In the genomic region with DNA sequence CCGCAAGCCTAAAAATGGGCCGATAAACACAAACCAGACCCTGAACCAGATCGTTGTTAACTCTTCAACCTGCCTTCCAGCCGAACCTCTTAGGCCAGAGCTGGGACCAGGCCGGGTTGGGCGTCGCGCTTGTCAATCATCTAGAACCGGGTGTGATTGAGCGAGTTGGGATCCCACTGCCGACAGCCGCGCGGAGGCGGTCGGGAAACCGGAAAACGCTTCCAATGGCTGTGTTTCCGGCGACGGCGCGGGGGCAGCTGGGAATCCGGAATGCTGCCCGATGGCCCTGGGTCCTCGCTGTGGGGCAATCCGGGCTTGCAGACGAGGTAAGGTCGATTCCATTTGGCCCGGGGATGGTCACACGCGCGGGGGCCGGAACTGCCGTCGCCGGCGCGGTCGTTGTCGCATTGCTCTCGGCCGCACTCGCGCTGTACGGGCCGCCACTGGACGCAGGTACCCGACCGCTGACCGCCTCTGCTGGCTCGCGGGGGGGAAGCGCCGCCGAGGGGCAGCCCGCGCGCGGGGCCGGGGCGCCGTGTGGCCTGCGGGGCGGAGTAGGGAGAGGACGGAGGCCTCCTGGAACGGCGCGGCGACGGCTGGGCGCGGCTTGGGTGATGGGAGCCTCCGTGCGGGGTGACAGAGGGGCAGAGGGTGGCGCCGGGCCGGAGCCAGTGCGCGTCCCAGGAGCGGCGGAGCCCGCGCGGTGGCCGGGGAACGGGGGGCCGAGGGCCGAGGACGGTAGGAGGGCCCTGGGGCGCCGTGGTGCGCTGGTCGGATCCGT, we compare ENCODE assay signal across 8 cellular contexts. TPM values are rescaled to one million over a fixed set of nuclear protein-coding genes. Genes with fewer than 3 reads are reported as not detected.
DNase-seq lines count a peak whose midpoint lies in the region; ATAC-seq and TF ChIP-seq lines count a peak whose summit lies in the region.

Gene NAXD, plus strand, starts transcription at position 224 of the 781 bp plus-strand sequence. Its CDS starts 57 bp downstream, at position 281.

- WGBS in prostate gland = 1% methylated on average over 87 of the region's 95 CpGs
- WGBS in urinary bladder = 1% methylated on average over 95 of the region's 95 CpGs

- H3K4me3 ChIP-seq in prostate gland (peak within 1 kb of the TSS; percentile 92 to 96), urinary bladder (ENCODE audit: low read depth, low read length) (peak within 1 kb of the TSS; percentile 79)

- in situ Hi-C loops in GM13976 (cut with MboI; ENCODE audit: low sequenced_read_pairs, unreplicated experiment) = no loop called here

- no peaks in the 10 kb centered on the region for H3K9me3 ChIP-seq in prostate gland

- ATAC-seq in HG02840 (IDR thresholded peaks at IDR 0.05; ENCODE audit: low FRiP score, unreplicated experiment) = peak; percentile 74
- peak; percentile 96 for ATAC-seq in left ventricle myocardium superior

- no peaks in the 10 kb centered on the region for H3K36me3 ChIP-seq in prostate gland
- H3K36me3 ChIP-seq in urinary bladder (ENCODE audit: insufficient read depth) = no peaks in the 10 kb centered on the region

- TF ChIP-seq POLR2A in prostate gland (IDR thresholded peaks at IDR 0.05) = peak; percentile 58

- intact Hi-C loops in left ventricle myocardium superior (cut with micrococcal nuclease) (no loop called here), prostate gland (cut with DNase I) (loop anchor here (5.0 kb wide), 2 partner anchors 53 to 97 kb away; partner anchors contain the start of genes ING1 and RAB20)

- H3K27ac ChIP-seq in angular gyrus (ENCODE audit: low read depth, low read length) (peak within 1 kb of the TSS; percentile 92), prostate gland (peak within 1 kb of the TSS; percentile 86 to 90), urinary bladder (ENCODE audit: low read depth) (peak within 1 kb of the TSS; percentile 91)

- H3K27me3 ChIP-seq in prostate gland (replicated peaks; ENCODE audit: insufficient read depth) = no peaks in the 10 kb centered on the region

- TF ChIP-seq CTCF in GM13976 (IDR thresholded peaks at IDR 0.05; ENCODE audit: borderline replicate concordance, control extremely low read depth, extremely low read depth, insufficient read depth, missing control alignments) (no peak), prostate gland (IDR thresholded peaks at IDR 0.05) (peak in 2 of 4 experiments; percentile 20 to 21)

- H3K4me1 ChIP-seq in prostate gland (replicated peaks) (peaks cover 14% of the 10 kb centered on the region), urinary bladder (ENCODE audit: insufficient read depth) (peaks cover 2% of the 10 kb centered on the region)

- DNase-seq in GM13976 (ENCODE audit: low spot score) (peak; percentile 97), NCI-H1436 treated with DMSO at 0.1 percent for 48 hours (lab: John Stamatoyannopoulos, UW) (peak; percentile 74), T-helper 2 cell (peak; percentile 15 to 94 (median 50)), left ventricle myocardium superior (peak; percentile 97), prostate gland (ENCODE audit: low spot score) (peak; percentile 85)

RNA-seq across cellular contexts. Expression of gene NAXD, which starts in this region (rescaled TPM):
- total RNA-seq in left ventricle myocardium superior = 30.1 TPM
- total RNA-seq in prostate gland = 10 to 100 TPM; 36.2 to 71.6 TPM
- total RNA-seq in urinary bladder = 19.9 TPM
- polyA plus RNA-seq in urinary bladder = 40.2 TPM

Comparison
In these comparisons a context has a peak if more than half of its experiments do, and no peak if none do; other contexts are left out.
1. Peak in every context shown above with its lines: DNase-seq, ATAC-seq, H3K4me3 ChIP-seq and H3K27ac ChIP-seq.